Comparison of ENCODE assay signal across 24 cellular contexts in the genomic region with DNA sequence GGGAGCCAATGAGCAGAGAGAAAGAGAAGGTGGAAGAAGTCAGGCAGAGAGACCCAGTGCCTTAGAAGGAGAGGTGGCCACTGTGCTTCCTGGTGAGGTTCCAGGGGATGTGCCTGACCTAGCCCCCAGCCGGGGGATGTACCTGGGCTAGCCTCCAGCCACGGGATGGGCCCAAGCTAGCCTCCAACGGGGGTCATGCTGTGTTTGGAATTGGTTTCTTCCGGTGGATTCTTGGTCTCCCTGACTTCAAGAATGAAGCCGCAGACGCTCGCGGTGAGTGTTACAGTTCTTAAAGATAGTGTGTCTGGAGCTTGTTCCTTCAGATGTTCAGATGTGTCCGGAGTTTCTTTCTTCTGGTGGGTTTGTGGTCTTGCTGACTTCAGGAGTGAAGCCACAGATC. TPM values are rescaled to one million over a fixed set of nuclear protein-coding genes. Genes with fewer than 3 reads are reported as not detected.
"Had no signal": no experiment of that assay in that cellular context is flagged by ENCODE, and none has a peak within 500 bp of the region (broad histone marks: within the 10 kb centered on the region; RNA-seq: fewer than 3 reads in every experiment).

No MANE protein-coding gene starts in this region.

- H3K9me3 ChIP-seq: pancreas, right lobe of liver, testis had no signal

- H3K9ac ChIP-seq: neural progenitor cell had no signal

- H2AFZ ChIP-seq: neural progenitor cell had no signal

- H3K27ac ChIP-seq: coronary artery, neural progenitor cell, pancreas, psoas muscle, right lobe of liver, testis, tibial nerve had no signal

- ATAC-seq: left colon; left ventricle myocardium superior; natural killer cell treated with Interleukin-12 subunit alpha and Interleukin-12 subunit beta and Interleukin-15 and Interleukin-18, amount 100 ng/mL, for 72 hours; pancreas; psoas muscle; right lobe of liver; stimulated activated naive B cell treated with anti-CD40 and anti-IgM and Interleukin-4, amounts not matched to agents 10 μg/mL and 1 μg/mL and 100 μg/mL, for 72 hours; stimulated activated naive CD8-positive, alpha-beta T cell treated with anti-CD3 and anti-CD28 coated beads, Interleukin-15, amount 100 ng/mL, for 72 hours had no signal

- H3K4me1 ChIP-seq: pancreas, psoas muscle, right lobe of liver, testis had no signal

- H3K36me3 ChIP-seq: neural progenitor cell, pancreas, right lobe of liver had no signal

- H3K4me3 ChIP-seq: coronary artery, lung, neural progenitor cell, pancreas, psoas muscle, right lobe of liver, testis, tibial nerve had no signal

- FAIRE-seq: pancreas had no signal

- H3K27me3 ChIP-seq: neural progenitor cell, pancreas, right lobe of liver, testis, tibial nerve had no signal

- DNase-seq: effector CD4-positive, alpha-beta T cell; foreskin melanocyte; hippocampal formation; left colon; left ventricle myocardium superior; mesenchymal stem cell; midbrain; occipital lobe; pancreas; psoas muscle; retina; right lobe of liver; stimulated activated CD4-positive, alpha-beta T cell treated with anti-CD3 and anti-CD28 coated beads, Interleukin-2, amount 100 ng/mL, for 24 hours; stimulated activated CD4-positive, alpha-beta T cell treated with anti-CD3 and anti-CD28 coated beads, Interleukin-4, amount 100 ng/mL, for 4 hours; stimulated activated naive B cell treated with anti-CD40 and anti-IgM and Interleukin-4, amounts not matched to agents 10 μg/mL and 1 μg/mL and 100 μg/mL, for 72 hours; stimulated activated naive CD8-positive, alpha-beta T cell treated with anti-CD3 and anti-CD28 coated beads, Interleukin-15, amount 100 ng/mL, for 72 hours; testis had no signal

- H3K4me2 ChIP-seq: neural progenitor cell had no signal

RNA-seq across cellular contexts. Expression of a gene that starts 6.9 kb away (rescaled TPM):
- total RNA-seq: dermis microvascular lymphatic vessel endothelial cell, kidney epithelial cell, left ventricle myocardium superior, right lobe of liver had no signal
